In genomic region chr1:147542549-147542857, GRCh38 we compare ENCODE assay signal across 8 cellular contexts. TPM values are rescaled to one million over a fixed set of nuclear protein-coding genes. Genes with fewer than 3 reads are reported as not detected.
DNase-seq lines count a peak whose midpoint lies in the region; ATAC-seq and TF ChIP-seq lines count a peak whose summit lies in the region.

No MANE protein-coding gene starts in this region.

- H3K4me1 ChIP-seq in colonic mucosa (no peaks in the 10 kb centered on the region), mucosa of stomach (ENCODE audit: control insufficient read depth, insufficient read depth, low read length) (peaks cover 20% of the 10 kb centered on the region)

- no peaks in the 10 kb centered on the region for H3K36me3 Mint-ChIP-seq in natural killer cell
- H3K36me3 Mint-ChIP-seq in natural killer cell treated with Interleukin-12 subunit alpha and Interleukin-12 subunit beta and Interleukin-15 and Interleukin-18, amount 100 ng/mL, for 72 hours = no peaks in the 10 kb centered on the region

- ATAC-seq in natural killer cell = no peak
- ATAC-seq in natural killer cell treated with Interleukin-12 subunit alpha and Interleukin-12 subunit beta and Interleukin-15 and Interleukin-18, amount 100 ng/mL, for 72 hours = no peak
- ATAC-seq in HG02610 (IDR thresholded peaks at IDR 0.05; ENCODE audit: unreplicated experiment) = no peak

- H3K9me3 Mint-ChIP-seq in natural killer cell = no peaks in the 10 kb centered on the region
- no peaks in the 10 kb centered on the region for H3K9me3 Mint-ChIP-seq in natural killer cell treated with Interleukin-12 subunit alpha and Interleukin-12 subunit beta and Interleukin-15 and Interleukin-18, amount 100 ng/mL, for 72 hours

- peaks cover 2 to 10% of the 10 kb centered on the region in 2 donors for H3K27me3 Mint-ChIP-seq in natural killer cell (ENCODE audit: low read depth in 2 of 2)
- peaks cover 11 to 15% of the 10 kb centered on the region in 2 donors for H3K27me3 Mint-ChIP-seq in natural killer cell treated with Interleukin-12 subunit alpha and Interleukin-12 subunit beta and Interleukin-15 and Interleukin-18, amount 100 ng/mL, for 72 hours

- H3K4me3 ChIP-seq in colonic mucosa (peak overlapping the region; percentile 56), mucosa of stomach (ENCODE audit: low read length) (no peak overlapping the region)

- DNase-seq in natural killer cell = no peak
- no peak for DNase-seq in natural killer cell treated with Interleukin-12 subunit alpha and Interleukin-12 subunit beta and Interleukin-15 and Interleukin-18, amount 100 ng/mL, for 72 hours (ENCODE audit: low spot score)
- DNase-seq in colonic mucosa = peak; percentile 22
- DNase-seq in KG1 (lab: John Stamatoyannopoulos, UW) = no peak
- no peak for DNase-seq in NCI-H1694 (lab: John Stamatoyannopoulos, UW)
- DNase-seq in activated naive CD4-positive, alpha-beta T cell (lab: John Stamatoyannopoulos, UW) = no peak

- H3K27ac Mint-ChIP-seq in natural killer cell = no peak overlapping the region
- peak overlapping the region in 1 of 2 donors; percentile 71 for H3K27ac Mint-ChIP-seq in natural killer cell treated with Interleukin-12 subunit alpha and Interleukin-12 subunit beta and Interleukin-15 and Interleukin-18, amount 100 ng/mL, for 72 hours

- TF ChIP-seq CTCF in natural killer cell (IDR thresholded peaks at IDR 0.05) (no peak), colonic mucosa (IDR thresholded peaks at IDR 0.05) (no peak)

- H3K9ac ChIP-seq in colonic mucosa (ENCODE audit: low read depth in 2 of 2, low read length in 2 of 2) (peak overlapping the region in 1 of 2 donors; percentile 93), mucosa of stomach (ENCODE audit: low read length) (peak overlapping the region; percentile 91)

- H3K36me3 ChIP-seq in colonic mucosa (no peaks in the 10 kb centered on the region), mucosa of stomach (ENCODE audit: control insufficient read depth, insufficient read depth, low read length) (no peaks in the 10 kb centered on the region)

- no peaks in the 10 kb centered on the region for H3K9me3 ChIP-seq in colonic mucosa
- H3K9me3 ChIP-seq in mucosa of stomach (ENCODE audit: control insufficient read depth, low read length) = no peaks in the 10 kb centered on the region

- no peaks in the 10 kb centered on the region for H3K27me3 ChIP-seq in colonic mucosa
- no peaks in the 10 kb centered on the region for H3K27me3 ChIP-seq in mucosa of stomach (ENCODE audit: control insufficient read depth, insufficient read depth, low read length)

- intact Hi-C loops in natural killer cell (cut with micrococcal nuclease) (no loop called here), colonic mucosa (cut with DNase I) (loop anchor here (2.0 kb wide), 1 partner anchor 56 kb away; no protein-coding TSS in a partner anchor)

- peak overlapping the region; percentile 10 for H3K4me3 Mint-ChIP-seq in natural killer cell
- no peak overlapping the region for H3K4me3 Mint-ChIP-seq in natural killer cell treated with Interleukin-12 subunit alpha and Interleukin-12 subunit beta and Interleukin-15 and Interleukin-18, amount 100 ng/mL, for 72 hours

- peak overlapping the region; percentile 84 for H3K27ac ChIP-seq in colonic mucosa

- peaks cover 22 to 26% of the 10 kb centered on the region in 2 donors for H3K4me1 Mint-ChIP-seq in natural killer cell
- H3K4me1 Mint-ChIP-seq in natural killer cell treated with Interleukin-12 subunit alpha and Interleukin-12 subunit beta and Interleukin-15 and Interleukin-18, amount 100 ng/mL, for 72 hours (ENCODE audit: low read depth in 2 of 2) = peaks cover 29 to 32% of the 10 kb centered on the region in 2 donors

RNA-seq across cellular contexts. Expression of gene BCL9, which starts 1.2 kb away (rescaled TPM):
- 10 to 100 TPM; 11.0 to 21.1 (median 13.5) TPM for total RNA-seq in natural killer cell
- total RNA-seq in natural killer cell treated with Interleukin-12 subunit alpha and Interleukin-12 subunit beta and Interleukin-15 and Interleukin-18, amount 100 ng/mL, for 72 hours = 10 to 100 TPM in 1 of 2 donors, 1 to 10 TPM in 1; 7.2 to 15.3 TPM
- 10 to 100 TPM; 15.5 to 21.4 TPM for total RNA-seq in colonic mucosa
